Comparison of ENCODE assay signal across 4 cellular contexts in genomic region chr11:1598406-1598805, GRCh38. TPM values are rescaled to one million over a fixed set of nuclear protein-coding genes. Genes with fewer than 3 reads are reported as not detected.
"Had no signal": no experiment of that assay in that cellular context is flagged by ENCODE, and none has a peak within 500 bp of the region (broad histone marks: within the 10 kb centered on the region; RNA-seq: fewer than 3 reads in every experiment).

No MANE protein-coding gene starts in this region.

RNA-seq across cellular contexts. Expression of gene KRTAP5-2, which starts 0.3 kb away (rescaled TPM):
- total RNA-seq: LHCN-M2, M059J, MCF 10A, NCI-H460 had no signal

RNA-seq across cellular contexts. Expression of gene KRTAP5-3, which starts 9.9 kb away (rescaled TPM):
- total RNA-seq: LHCN-M2, M059J, MCF 10A, NCI-H460 had no signal

RNA-seq across cellular contexts. Expression of gene KRTAP5-1, which starts 13.3 kb away (rescaled TPM):
- total RNA-seq: LHCN-M2, M059J, MCF 10A, NCI-H460 had no signal

RNA-seq across cellular contexts. Expression of gene KRTAP5-4, which starts 23.5 kb away (rescaled TPM):
- total RNA-seq: LHCN-M2, M059J, MCF 10A, NCI-H460 had no signal

RNA-seq across cellular contexts. Expression of gene DUSP8, which starts 26.3 kb away (rescaled TPM):
- total RNA-seq: LHCN-M2 had no signal
